Comparison of ENCODE assay signal across 18 cellular contexts in genomic region chr12:12433203-12433731, GRCh38.
DNase-seq lines count a peak whose midpoint lies in the region; ATAC-seq and TF ChIP-seq lines count a peak whose summit lies in the region.
"Had no signal": no experiment of that assay in that cellular context is flagged by ENCODE, and none has a peak within 500 bp of the region (broad histone marks: within the 10 kb centered on the region; RNA-seq: fewer than 3 reads in every experiment).

No MANE protein-coding gene starts in this region.

- no peak for DNase-seq in activated CD8-positive, alpha-beta T cell treated with anti-CD3 and anti-CD28 coated beads for 36 hours
- no peak for DNase-seq in activated CD8-positive, alpha-beta T cell treated with anti-CD3 and anti-CD28 coated beads, Interleukin-2, amount 10 ng/mL, durations not matched to agents 7 days and 5 days
- DNase-seq in NCI-H69 (lab: John Stamatoyannopoulos, UW) (peak; percentile 5), endodermal cell (no peak), stomach (no peak), NCI-H1105 treated with DMSO at 0.1 percent for 48 hours (lab: John Stamatoyannopoulos, UW) (no peak), immature natural killer cell (no peak)
- DNase-seq: activated CD4-positive, alpha-beta T cell treated with anti-CD3 and anti-CD28 coated beads, Interleukin-2, amount 50 U/mL, for 4 hours; adrenal gland; dermis blood vessel endothelial cell; foreskin melanocyte; kidney; naive thymus-derived CD4-positive, alpha-beta T cell; NCI-H2081 treated with DMSO at 0.1 percent for 48 hours; stimulated activated CD4-positive, alpha-beta T cell treated with anti-CD3 and anti-CD28 coated beads, Interleukin-4, amount 100 ng/mL, for 1 hour had no signal

- POLR2A ChIA-PET in activated CD8-positive, alpha-beta T cell treated with anti-CD3 and anti-CD28 coated beads for 36 hours (lab: Charles Lee): no interaction called here
- POLR2A ChIA-PET in activated CD8-positive, alpha-beta T cell treated with anti-CD3 and anti-CD28 coated beads, Interleukin-2, amount 10 ng/mL, durations not matched to agents 7 days and 5 days (lab: Charles Lee): interaction anchor here (1.4 kb wide), 1 partner anchor 9 kb away, joined by 6 read pairs; no protein-coding TSS in a partner anchor

- WGBS in endodermal cell (ENCODE audit: insufficient coverage in 1 of 2, insufficient read length in 1 of 2), 2 experiments: 94 to 100% methylated on average over 1 to 4 of the region's 4 CpGs
- 57 to 90% (median 87%) methylated on average over 4 of the region's 4 CpGs for WGBS in stomach, 5 donors

- peak overlapping the region; percentile 63 for H3K27ac Mint-ChIP-seq in activated CD8-positive, alpha-beta T cell treated with anti-CD3 and anti-CD28 coated beads for 36 hours
- H3K27ac Mint-ChIP-seq in activated CD8-positive, alpha-beta T cell treated with anti-CD3 and anti-CD28 coated beads, Interleukin-2, amount 10 ng/mL, durations not matched to agents 7 days and 5 days: no peak overlapping the region
- H3K27ac Mint-ChIP-seq in endodermal cell (peak overlapping the region; percentile 55), immature natural killer cell (peak overlapping the region in 3 of 6 donors; percentile 26 to 73 (median 42))
- H3K27ac Mint-ChIP-seq: memory B cell had no signal

- H3K27me3 ChIP-seq in endodermal cell (ENCODE audit: control insufficient read depth, insufficient read depth, low read length, poor library complexity, severe bottlenecking) (no peaks in the 10 kb centered on the region), stomach (no peaks in the 10 kb centered on the region)
- H3K27me3 ChIP-seq: adrenal gland had no signal

- TF ChIP-seq EP300 in stomach (IDR thresholded peaks at IDR 0.05): no peak

- H3K4me1 ChIP-seq in endodermal cell (ENCODE audit: control insufficient read depth, insufficient read depth, low read length) (no peaks in the 10 kb centered on the region), stomach (peaks cover 8 to 52% (median 28%) of the 10 kb centered on the region in 4 donors)

- TF ChIP-seq CTCF in activated CD8-positive, alpha-beta T cell treated with anti-CD3 and anti-CD28 coated beads for 36 hours (IDR thresholded peaks at IDR 0.05): no peak
- TF ChIP-seq CTCF in endodermal cell (conservative IDR thresholded peaks at IDR 0.05): no peak
- TF ChIP-seq CTCF in stomach (IDR thresholded peaks at IDR 0.05): no peak

- peaks cover 3% of the 10 kb centered on the region for H3K36me3 ChIP-seq in endodermal cell (ENCODE audit: control insufficient read depth, insufficient read depth, low read length)
- peaks cover 0 to 12% (median 4%) of the 10 kb centered on the region in 4 donors for H3K36me3 ChIP-seq in stomach
- H3K36me3 ChIP-seq: adrenal gland had no signal

- intact Hi-C loops in activated CD8-positive, alpha-beta T cell treated with anti-CD3 and anti-CD28 coated beads for 36 hours (cut with micrococcal nuclease): no loop called here
- intact Hi-C loops in stomach (cut with DNase I; ENCODE audit: low total_unique reads): no loop called here

- TF ChIP-seq POLR2A in stomach (IDR thresholded peaks at IDR 0.05): no peak

- no peaks in the 10 kb centered on the region for H3K27me3 Mint-ChIP-seq in activated CD8-positive, alpha-beta T cell treated with anti-CD3 and anti-CD28 coated beads for 36 hours
- H3K27me3 Mint-ChIP-seq in activated CD8-positive, alpha-beta T cell treated with anti-CD3 and anti-CD28 coated beads, Interleukin-2, amount 10 ng/mL, durations not matched to agents 7 days and 5 days (ENCODE audit: low read depth): no peaks in the 10 kb centered on the region
- H3K27me3 Mint-ChIP-seq in endodermal cell (ENCODE audit: insufficient read depth) (no peaks in the 10 kb centered on the region), immature natural killer cell (ENCODE audit: low read depth in 3 of 3) (peaks cover 0 to 2% (median 0%) of the 10 kb centered on the region in 3 donors)
- H3K27me3 Mint-ChIP-seq: memory B cell; naive thymus-derived CD4-positive, alpha-beta T cell had no signal

- no peak overlapping the region for H3K4me3 Mint-ChIP-seq in activated CD8-positive, alpha-beta T cell treated with anti-CD3 and anti-CD28 coated beads for 36 hours
- no peak overlapping the region for H3K4me3 Mint-ChIP-seq in activated CD8-positive, alpha-beta T cell treated with anti-CD3 and anti-CD28 coated beads, Interleukin-2, amount 10 ng/mL, durations not matched to agents 7 days and 5 days
- H3K4me3 Mint-ChIP-seq in endodermal cell (no peak overlapping the region), immature natural killer cell (peak overlapping the region in 1 of 5 donors; percentile 41)
- H3K4me3 Mint-ChIP-seq: memory B cell had no signal

- H3K27ac ChIP-seq in endodermal cell (ENCODE audit: low read depth, low read length): no peak overlapping the region
- peak overlapping the region in 4 of 5 donors; percentile 8 to 69 (median 42) for H3K27ac ChIP-seq in stomach
- H3K27ac ChIP-seq: adrenal gland had no signal

- H3K9ac ChIP-seq in endodermal cell (ENCODE audit: extremely low read depth, low read length, poor library complexity, severe bottlenecking): no peak overlapping the region

- ATAC-seq in activated CD8-positive, alpha-beta T cell treated with anti-CD3 and anti-CD28 coated beads for 36 hours: no peak
- no peak for ATAC-seq in activated CD8-positive, alpha-beta T cell treated with anti-CD3 and anti-CD28 coated beads, Interleukin-2, amount 10 ng/mL, durations not matched to agents 7 days and 5 days
- ATAC-seq in HG02610 (IDR thresholded peaks at IDR 0.05; ENCODE audit: unreplicated experiment): no peak
- ATAC-seq: naive thymus-derived CD4-positive, alpha-beta T cell had no signal

- H3K9me3 Mint-ChIP-seq in activated CD8-positive, alpha-beta T cell treated with anti-CD3 and anti-CD28 coated beads for 36 hours: peaks cover 11% of the 10 kb centered on the region
- no peaks in the 10 kb centered on the region for H3K9me3 Mint-ChIP-seq in activated CD8-positive, alpha-beta T cell treated with anti-CD3 and anti-CD28 coated beads, Interleukin-2, amount 10 ng/mL, durations not matched to agents 7 days and 5 days (ENCODE audit: insufficient read depth)
- no peaks in the 10 kb centered on the region for H3K9me3 Mint-ChIP-seq in endodermal cell
- H3K9me3 Mint-ChIP-seq in immature natural killer cell: no peaks in the 10 kb centered on the region
- H3K9me3 Mint-ChIP-seq: memory B cell had no signal

- peaks cover 25% of the 10 kb centered on the region for H3K36me3 Mint-ChIP-seq in activated CD8-positive, alpha-beta T cell treated with anti-CD3 and anti-CD28 coated beads for 36 hours (ENCODE audit: low read depth)
- peaks cover 33% of the 10 kb centered on the region for H3K36me3 Mint-ChIP-seq in activated CD8-positive, alpha-beta T cell treated with anti-CD3 and anti-CD28 coated beads, Interleukin-2, amount 10 ng/mL, durations not matched to agents 7 days and 5 days (ENCODE audit: low read depth)
- H3K36me3 Mint-ChIP-seq in endodermal cell (ENCODE audit: low read depth) (peaks cover 17% of the 10 kb centered on the region), immature natural killer cell (peaks cover 6 to 21% (median 16%) of the 10 kb centered on the region in 3 donors)

- H3K4me3 ChIP-seq in endodermal cell (ENCODE audit: low read length) (no peak overlapping the region), stomach (no peak overlapping the region)
- H3K4me3 ChIP-seq: adrenal gland, skin epidermis had no signal

- H3K4me1 Mint-ChIP-seq in activated CD8-positive, alpha-beta T cell treated with anti-CD3 and anti-CD28 coated beads for 36 hours (ENCODE audit: low read depth): peaks cover 40% of the 10 kb centered on the region
- peaks cover 28% of the 10 kb centered on the region for H3K4me1 Mint-ChIP-seq in activated CD8-positive, alpha-beta T cell treated with anti-CD3 and anti-CD28 coated beads, Interleukin-2, amount 10 ng/mL, durations not matched to agents 7 days and 5 days (ENCODE audit: low read depth)
- H3K4me1 Mint-ChIP-seq in endodermal cell (peaks cover 3% of the 10 kb centered on the region), immature natural killer cell (peaks cover 13 to 47% of the 10 kb centered on the region in 2 donors)

- H3K9me3 ChIP-seq in endodermal cell (ENCODE audit: control insufficient read depth, low read length): no peaks in the 10 kb centered on the region
- H3K9me3 ChIP-seq in stomach: no peaks in the 10 kb centered on the region
- H3K9me3 ChIP-seq: adrenal gland had no signal

- CTCF ChIA-PET in activated CD8-positive, alpha-beta T cell treated with anti-CD3 and anti-CD28 coated beads for 36 hours (lab: Charles Lee): no interaction called here
- CTCF ChIA-PET in activated CD8-positive, alpha-beta T cell treated with anti-CD3 and anti-CD28 coated beads, Interleukin-2, amount 10 ng/mL, durations not matched to agents 7 days and 5 days (lab: Charles Lee): interaction anchor here (1.0 to 1.8 kb wide), 4 partner anchors 40 to 130 kb away, joined by 3 to 7 read pairs (median 4); no protein-coding TSS in a partner anchor
